ENCODE assay signal across 8 cellular contexts in the genomic region with DNA sequence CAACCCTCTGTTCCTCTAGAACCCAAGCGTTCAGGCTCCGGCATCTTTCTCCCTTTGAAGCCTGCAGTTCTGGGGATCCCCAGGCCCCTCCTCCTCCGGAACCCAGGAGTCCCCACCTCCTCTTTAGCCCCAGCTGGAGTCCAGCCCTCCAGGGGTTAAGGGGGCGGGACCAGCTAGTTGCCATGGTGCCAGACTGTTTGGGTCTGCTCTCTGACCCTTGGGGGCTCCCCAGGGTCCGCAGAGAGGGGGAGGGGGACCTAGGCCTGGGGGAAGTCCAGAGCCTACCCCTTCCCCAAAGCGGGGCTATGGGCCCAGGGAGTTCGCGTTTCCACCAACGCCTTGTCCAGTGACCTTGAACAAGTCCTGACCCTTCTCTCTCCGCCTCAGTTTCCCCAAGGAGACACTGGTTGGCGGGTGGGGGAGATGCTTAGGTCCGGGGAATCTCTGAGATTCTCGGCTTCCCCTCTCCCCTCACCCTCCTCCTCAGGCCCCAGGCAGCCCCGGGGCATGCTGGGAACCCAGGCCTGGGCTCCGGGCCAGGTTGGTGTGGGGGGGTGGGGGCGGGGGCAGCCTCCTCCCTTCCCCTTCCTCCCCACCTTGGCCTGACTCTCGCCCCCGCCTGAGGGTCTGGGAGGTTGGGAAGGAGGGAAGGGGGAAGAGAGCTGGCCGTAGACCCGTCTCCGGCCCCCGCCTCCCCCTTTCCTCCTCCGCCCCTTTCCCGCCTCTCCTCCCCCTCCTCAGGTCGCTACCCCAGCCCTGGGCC. TPM values are rescaled to one million over a fixed set of nuclear protein-coding genes. Genes with fewer than 3 reads are reported as not detected.
A peak's percentile ranks its signal among the peaks of the same experiment; 100 is the strongest.
DNase-seq lines count a peak whose midpoint lies in the region; ATAC-seq and TF ChIP-seq lines count a peak whose summit lies in the region.

No MANE protein-coding gene starts in this region.

- peak overlapping the region; percentile 95 to 97 (median 97) for H3K4me3 Mint-ChIP-seq in nephron

- no peak for TF ChIP-seq POLR2A in testis (IDR thresholded peaks at IDR 0.05)

- H3K27ac ChIP-seq in testis: peak overlapping the region; percentile 96 to 99

- H3K4me3 ChIP-seq in foreskin fibroblast (ENCODE audit: low read depth in 1 of 2, low read length in 2 of 2) (peak overlapping the region; percentile 81 to 98), testis (peak overlapping the region; percentile 91)

- TF ChIP-seq CTCF in foreskin fibroblast (IDR thresholded peaks at IDR 0.05; ENCODE audit: low read depth, low read length) (no peak), nephron (IDR thresholded peaks at IDR 0.05; ENCODE audit: unreplicated experiment in 3 of 3) (no peak), testis (IDR thresholded peaks at IDR 0.05) (no peak)

- H3K27me3 ChIP-seq in testis: no peaks in the 10 kb centered on the region

- H3K36me3 Mint-ChIP-seq in nephron (ENCODE audit: low read depth): peaks cover 39% of the 10 kb centered on the region

- no peaks in the 10 kb centered on the region for H3K36me3 ChIP-seq in testis (ENCODE audit: low read depth, missing control alignments)

- peaks cover 27% of the 10 kb centered on the region for H3K4me1 ChIP-seq in testis

- no peaks in the 10 kb centered on the region for H3K9me3 Mint-ChIP-seq in nephron

- peaks cover 54% of the 10 kb centered on the region for H3K4me1 Mint-ChIP-seq in nephron

- intact Hi-C loops in testis (cut with DNase I; ENCODE audit: low total_unique reads): no loop called here

- H3K27me3 Mint-ChIP-seq in nephron (ENCODE audit: low read depth): no peaks in the 10 kb centered on the region

- WGBS in testis, 2 donors: 1% methylated on average over 9 to 21 of the region's 25 CpGs

- peak overlapping the region; percentile 98 to 100 (median 99) for H3K27ac Mint-ChIP-seq in nephron

- H3K9me3 ChIP-seq in testis: no peaks in the 10 kb centered on the region

- ATAC-seq in GM21737 (IDR thresholded peaks at IDR 0.05; ENCODE audit: unreplicated experiment): no peak

- DNase-seq in NCI-H146 (lab: John Stamatoyannopoulos, UW): peak; percentile 33
- DNase-seq in NCI-H146 treated with DMSO at 0.1 percent for 48 hours (lab: John Stamatoyannopoulos, UW; ENCODE audit: unreplicated experiment): no peak
- peak; percentile 93 for DNase-seq in OCI-M1 (lab: John Stamatoyannopoulos, UW)
- DNase-seq in activated naive CD4-positive, alpha-beta T cell (lab: John Stamatoyannopoulos, UW): peak in 3 of 4 experiments; percentile 11 to 66 (median 29)
- peak; percentile 65 to 86 for DNase-seq in foreskin fibroblast
- peak; percentile 66 for DNase-seq in testis

RNA-seq across cellular contexts. Expression of a gene that starts 2.6 kb away (rescaled TPM):
- 100 to 1,000 TPM in 1 of 2 donors, 10 to 100 TPM in 1; 37.8 to 106 TPM for total RNA-seq in testis
- polyA plus RNA-seq in testis (ENCODE audit: insufficient read depth, low read depth, low replicate concordance): 19.8 TPM

RNA-seq across cellular contexts. Expression of a gene that starts 33.3 kb away (rescaled TPM):
- total RNA-seq in testis: 1 to 10 TPM in 1 of 2 donors, under 1 TPM in 1; 0.99 to 2.1 TPM
- 0.44 TPM for polyA plus RNA-seq in testis (ENCODE audit: insufficient read depth, low read depth, low replicate concordance)

RNA-seq across cellular contexts. Expression of a gene that starts 43.9 kb away (rescaled TPM):
- 1 to 10 TPM; 3.7 to 5.7 TPM for total RNA-seq in testis
- polyA plus RNA-seq in testis (ENCODE audit: insufficient read depth, low read depth, low replicate concordance): 1.5 TPM
